In genomic region chr20:1468117-1468624, GRCh38 we compare ENCODE assay signal across 13 cellular contexts. TPM values are rescaled to one million over a fixed set of nuclear protein-coding genes. Genes with fewer than 3 reads are reported as not detected.
DNase-seq lines count a peak whose midpoint lies in the region; ATAC-seq and TF ChIP-seq lines count a peak whose summit lies in the region.
"Had no signal": no experiment of that assay in that cellular context is flagged by ENCODE, and none has a peak within 500 bp of the region (broad histone marks: within the 10 kb centered on the region; RNA-seq: fewer than 3 reads in every experiment).

No MANE protein-coding gene starts in this region.

- peaks cover 0 to 2% (median 0%) of the 10 kb centered on the region in 7 donors for H3K9me3 Mint-ChIP-seq in CD14-positive monocyte
- no peaks in the 10 kb centered on the region for H3K9me3 Mint-ChIP-seq in immature natural killer cell

- H3K4me3 ChIP-seq in Panc1 (ENCODE audit: low read depth in 2 of 2, low read length in 2 of 2) (no peak overlapping the region), neutrophil (ENCODE audit: low read depth in 1 of 2, low read length in 1 of 2) (peak overlapping the region; percentile 73 to 95), psoas muscle (no peak overlapping the region), thyroid gland (replicated peaks in 1 of 3) (no peak overlapping the region)
- H3K4me3 ChIP-seq: coronary artery, SJCRH30 had no signal

- DNase-seq in CD14-positive monocyte (ENCODE audit: low spot score) (no peak), Panc1 (ENCODE audit: low read depth, low spot score) (no peak), immature natural killer cell (no peak), psoas muscle (no peak), NCI-H1694 (lab: John Stamatoyannopoulos, UW) (no peak), thyroid gland (no peak)
- DNase-seq: left ventricle myocardium superior, SJCRH30 had no signal

- H3K9me3 ChIP-seq in Panc1 (ENCODE audit: control insufficient read depth, insufficient read depth, low read depth, low read length) (no peaks in the 10 kb centered on the region), neutrophil (no peaks in the 10 kb centered on the region), psoas muscle (no peaks in the 10 kb centered on the region), thyroid gland (no peaks in the 10 kb centered on the region)
- H3K9me3 ChIP-seq: SJCRH30 had no signal

- in situ Hi-C loops in Panc1 (cut with HindIII; ENCODE audit: low pct_unique_long_range_greater_than_20kb, low sequenced_read_pairs), result no loop called here

- POLR2A ChIA-PET in Panc1 (lab: Charles Lee), result no interaction called here

- TF ChIP-seq CTCF in CD14-positive monocyte (IDR thresholded peaks at IDR 0.05) (no peak), Panc1 (IDR thresholded peaks at IDR 0.05) (no peak), neutrophil (IDR thresholded peaks at IDR 0.05) (no peak), psoas muscle (IDR thresholded peaks at IDR 0.05) (no peak), thyroid gland (IDR thresholded peaks at IDR 0.05) (no peak)

- peak overlapping the region; percentile 87 to 91 for H3K4me3 Mint-ChIP-seq in CD14-positive monocyte
- peak overlapping the region in 4 of 5 donors; percentile 37 to 88 (median 48) for H3K4me3 Mint-ChIP-seq in immature natural killer cell

- BruUV-seq in Panc1 (replicated peaks; lab: Mats Ljungman, UMichigan), result no TSS peak

- intact Hi-C loops in CD14-positive monocyte (cut with micrococcal nuclease) (loop anchor here in 1 of 2 donors (5.0 kb wide), 2 partner anchors 34 to 351 kb away; partner anchors contain the start of gene PSMF1), Panc1 (cut with micrococcal nuclease; ENCODE audit: unreplicated experiment) (loop anchor here (5.0 kb wide), 1 partner anchor 141 kb away; the partner anchor contains the start of gene SDCBP2), psoas muscle (cut with DNase I) (loop anchor here (5.0 to 10.0 kb wide), 4 partner anchors 76 to 353 kb away; partner anchors contain the start of genes PSMF1 (in 2 of the 2), FKBP1A (in 1 of the 2) and SDCBP2 (in 1 of the 2)), thyroid gland (cut with DNase I) (loop anchor here (10.0 kb wide), 1 partner anchor 343 kb away; no protein-coding TSS in a partner anchor)

- ATAC-seq in Panc1, result no peak
- no peak for ATAC-seq in psoas muscle
- no peak for ATAC-seq in HG03342 (IDR thresholded peaks at IDR 0.05; ENCODE audit: unreplicated experiment)

- WGBS in psoas muscle, 3 donors, result 82 to 83% (median 82%) methylated on average over 7 of the region's 7 CpGs
- WGBS in thyroid gland, 2 donors, result 78 to 88% methylated on average over 7 of the region's 7 CpGs

- H3K27me3 Mint-ChIP-seq in CD14-positive monocyte (ENCODE audit: low read depth in 3 of 3), result peaks cover 0 to 2% (median 0%) of the 10 kb centered on the region in 3 donors
- H3K27me3 Mint-ChIP-seq in immature natural killer cell (ENCODE audit: low read depth in 3 of 3), result peaks cover 1 to 7% (median 2%) of the 10 kb centered on the region in 3 donors

- H3K4me1 Mint-ChIP-seq in CD14-positive monocyte (peaks cover 82% of the 10 kb centered on the region), immature natural killer cell (peaks cover 34 to 43% of the 10 kb centered on the region in 2 donors)

- H3K36me3 ChIP-seq in Panc1 (ENCODE audit: control insufficient read depth, insufficient read depth, low read length) (peaks cover 5% of the 10 kb centered on the region), neutrophil (peaks cover 65% of the 10 kb centered on the region), psoas muscle (ENCODE audit: insufficient read depth in 1 of 2, low read depth in 1 of 2) (peaks cover 0 to 20% of the 10 kb centered on the region in 2 donors), thyroid gland (no peaks in the 10 kb centered on the region)

- H3K27ac ChIP-seq in Panc1 (ENCODE audit: low read length), result peak overlapping the region; percentile 58; the same call in 1 of the 2 replicates
- H3K27ac ChIP-seq in neutrophil, result peak overlapping the region; percentile 96
- H3K27ac ChIP-seq in psoas muscle, result no peak overlapping the region
- H3K27ac ChIP-seq in thyroid gland, result no peak overlapping the region
- H3K27ac ChIP-seq: parathyroid adenoma, SJCRH30 had no signal

- no peak for TF ChIP-seq POLR2A in thyroid gland (IDR thresholded peaks at IDR 0.05)

- peaks cover 31% of the 10 kb centered on the region for H3K4me1 ChIP-seq in Panc1 (ENCODE audit: control insufficient read depth, insufficient read depth, low read length)
- H3K4me1 ChIP-seq in neutrophil (ENCODE audit: control insufficient read depth in 1 of 2, insufficient read depth in 1 of 2, low read depth in 1 of 2, low read length in 1 of 2), result peaks cover 94 to 99% of the 10 kb centered on the region in 2 experiments
- H3K4me1 ChIP-seq in psoas muscle, result peaks cover 27% of the 10 kb centered on the region
- peaks cover 15 to 40% of the 10 kb centered on the region in 2 donors for H3K4me1 ChIP-seq in thyroid gland

- H3K27me3 ChIP-seq in Panc1 (ENCODE audit: control insufficient read depth, insufficient read depth, low read length) (no peaks in the 10 kb centered on the region), neutrophil (no peaks in the 10 kb centered on the region), psoas muscle (ENCODE audit: insufficient read depth in 3 of 3, low read length in 2 of 3) (no peaks in the 10 kb centered on the region), thyroid gland (no peaks in the 10 kb centered on the region)
- H3K27me3 ChIP-seq: SJCRH30 had no signal

- peak overlapping the region; percentile 96 to 100 (median 99) for H3K27ac Mint-ChIP-seq in CD14-positive monocyte
- H3K27ac Mint-ChIP-seq in immature natural killer cell, result peak overlapping the region in 1 of 6 donors; percentile 72

- CTCF ChIA-PET in Panc1 (lab: Charles Lee), result interaction anchor here (0.5 to 4.1 kb wide), 3 partner anchors 36 to 156 kb away, joined by 3 to 16 read pairs (median 10); no protein-coding TSS in a partner anchor

- H3K36me3 Mint-ChIP-seq in CD14-positive monocyte (peaks cover 48 to 66% of the 10 kb centered on the region in 2 donors), immature natural killer cell (no peaks in the 10 kb centered on the region)

RNA-seq across cellular contexts. Expression of gene NSFL1C, which starts 1.5 kb away (rescaled TPM):
- polyA plus RNA-seq in CD14-positive monocyte (10 to 100 TPM; 52.8 to 56.8 TPM), immature natural killer cell (10 to 100 TPM; 75.1 to 97.5 (median 78.2) TPM), psoas muscle (100 to 1,000 TPM in 2 of 3 donors, 10 to 100 TPM in 1; 82.8 to 126 (median 107) TPM)
- total RNA-seq in Panc1 (2021; ENCODE audit: unreplicated experiment) (151 TPM), psoas muscle (100 to 1,000 TPM in 3 of 4 donors, 10 to 100 TPM in 1; 99.9 to 135 (median 118) TPM), thyroid gland (10 to 100 TPM; 42.2 to 51.3 (median 48.8) TPM)
- 146 TPM for polyA plus RNA-seq in Panc1 (2012; ENCODE audit: insufficient read length)

RNA-seq across cellular contexts. Expression of gene SIRPB2, which starts 23.0 kb away (rescaled TPM):
- polyA plus RNA-seq in CD14-positive monocyte (10 to 100 TPM; 81.5 to 92.8 TPM), immature natural killer cell (under 1 TPM; 0.60 to 0.95 (median 0.63) TPM), psoas muscle (under 1 TPM; 0.18 to 0.39 (median 0.27) TPM)
- total RNA-seq in Panc1 (2021; ENCODE audit: unreplicated experiment) (not detected), psoas muscle (1 to 10 TPM; 1.1 to 1.8 (median 1.1) TPM), thyroid gland (1 to 10 TPM; 1.3 to 4.5 (median 2.3) TPM)
- not detected for polyA plus RNA-seq in Panc1 (2012; ENCODE audit: insufficient read length)
- total RNA-seq: G401, SJCRH30 had no signal

Comparison
In these comparisons a context has a peak if more than half of its experiments do, and no peak if none do; other contexts are left out.
1. H3K27ac ChIP-seq: peak in Panc1 (single experiment) and neutrophil (single experiment); none in psoas muscle (single experiment) and thyroid gland (0 of 3).
2. H3K4me3 ChIP-seq: peak in neutrophil (2 of 2); none in Panc1 (0 of 2), psoas muscle (single experiment) and thyroid gland (0 of 3).